ENCODE assay signal across 23 cellular contexts in genomic region chr6:146429831-146430230, GRCh38.
"Had no signal": no experiment of that assay in that cellular context is flagged by ENCODE, and none has a peak within 500 bp of the region (broad histone marks: within the 10 kb centered on the region; RNA-seq: fewer than 3 reads in every experiment).

No MANE protein-coding gene starts in this region.

- H3K27me3 ChIP-seq: ascending aorta, body of pancreas had no signal

- H3K27ac Mint-ChIP-seq: activated CD8-positive, alpha-beta T cell treated with anti-CD3 and anti-CD28 coated beads, Interleukin-2, amount 10 ng/mL, durations not matched to agents 7 days and 5 days; activated naive CD4-positive, alpha-beta T cell treated with anti-CD3 and anti-CD28 coated beads, Interleukin-2, amount 50 U/mL, for 24 hours; T-helper 1 cell treated with Interleukin-12 subunit alpha and Interleukin-12 subunit beta and Interleukin-4 antibody, amounts not matched to agents 30 μg/mL and 1 μg/mL, for 36 hours; WTC11 had no signal

- H3K4me3 Mint-ChIP-seq: activated CD8-positive, alpha-beta T cell treated with anti-CD3 and anti-CD28 coated beads, Interleukin-2, amount 10 ng/mL, durations not matched to agents 7 days and 5 days; activated naive CD4-positive, alpha-beta T cell treated with anti-CD3 and anti-CD28 coated beads, Interleukin-2, amount 50 U/mL, for 24 hours; central memory CD8-positive, alpha-beta T cell; T-helper 1 cell treated with Interleukin-12 subunit alpha and Interleukin-12 subunit beta and Interleukin-4 antibody, amounts not matched to agents 30 μg/mL and 1 μg/mL, for 36 hours; WTC11 had no signal

- H3K4me1 ChIP-seq: SJSA1 had no signal

- H3K27ac ChIP-seq: ascending aorta, body of pancreas, RWPE1, SJSA1 had no signal

- ATAC-seq: activated CD8-positive, alpha-beta T cell treated with anti-CD3 and anti-CD28 coated beads, Interleukin-2, amount 10 ng/mL, durations not matched to agents 7 days and 5 days; body of pancreas; Panc1; WTC11 had no signal

- DNase-seq: activated CD4-positive, alpha-beta T cell treated with anti-CD3 and anti-CD28 coated beads for 48 hours; activated CD4-positive, alpha-beta T cell treated with anti-CD3 and anti-CD28 coated beads, Interleukin-2, amount 50 U/mL, for 4 hours; activated CD4-positive, CD25-positive, alpha-beta regulatory T cell treated with anti-CD3 and anti-CD28 coated beads, Interleukin-2, amount 50 U/mL, for 72 hours; activated CD8-positive, alpha-beta memory T cell treated with anti-CD3 and anti-CD28 coated beads, Interleukin-2, amount 50 U/mL, for 48 hours; activated CD8-positive, alpha-beta T cell treated with anti-CD3 and anti-CD28 coated beads, Interleukin-2, amount 10 ng/mL, durations not matched to agents 7 days and 5 days; activated T-cell treated with anti-CD3 and anti-CD28 coated beads, Interleukin-2, amount 50 U/mL, for 1 hour; body of pancreas; MM.1S; NCI-H1105; NCI-H146; NCI-H1930; NCI-H446; NCI-H524; OCI-M1; Right ventricle myocardium superior had no signal

- H3K36me3 ChIP-seq: ascending aorta, SJSA1 had no signal

- H3K27me3 Mint-ChIP-seq: central memory CD8-positive, alpha-beta T cell had no signal

- H3K4me3 ChIP-seq: ascending aorta, body of pancreas, SJSA1 had no signal

- H3K36me3 Mint-ChIP-seq: activated naive CD4-positive, alpha-beta T cell treated with anti-CD3 and anti-CD28 coated beads, Interleukin-2, amount 50 U/mL, for 24 hours; WTC11 had no signal

- H3K4me1 Mint-ChIP-seq: activated naive CD4-positive, alpha-beta T cell treated with anti-CD3 and anti-CD28 coated beads, Interleukin-2, amount 50 U/mL, for 24 hours; central memory CD8-positive, alpha-beta T cell had no signal

- H3K9me3 Mint-ChIP-seq: activated naive CD4-positive, alpha-beta T cell treated with anti-CD3 and anti-CD28 coated beads, Interleukin-2, amount 50 U/mL, for 24 hours; central memory CD8-positive, alpha-beta T cell; T-helper 1 cell treated with Interleukin-12 subunit alpha and Interleukin-12 subunit beta and Interleukin-4 antibody, amounts not matched to agents 30 μg/mL and 1 μg/mL, for 36 hours; WTC11 had no signal

- H3K9me3 ChIP-seq: ascending aorta, body of pancreas, SJSA1 had no signal
